ENCODE assay signal across 20 cellular contexts in genomic region chr4:20127626-20128025, GRCh38.
A peak's percentile ranks its signal among the peaks of the same experiment; 100 is the strongest.
DNase-seq lines count a peak whose midpoint lies in the region; ATAC-seq, FAIRE-seq and TF ChIP-seq lines count a peak whose summit lies in the region.
"Had no signal": no experiment of that assay in that cellular context is flagged by ENCODE, and none has a peak within 500 bp of the region (broad histone marks: within the 10 kb centered on the region; RNA-seq: fewer than 3 reads in every experiment).

No MANE protein-coding gene starts in this region.

- no peak overlapping the region for H2AFZ ChIP-seq in fibroblast of lung (ENCODE audit: low read length)
- peak overlapping the region; percentile 31 for H2AFZ ChIP-seq in osteoblast (ENCODE audit: low read length)

- FAIRE-seq in HTR-8/SVneo (lab: Jason Lieb, UNC): no peak
- FAIRE-seq: GM12878, GM18507, K562 had no signal

- H3K27me3 ChIP-seq in RWPE2 (ENCODE audit: insufficient read depth, poor library complexity, severe bottlenecking): no peaks in the 10 kb centered on the region
- no peaks in the 10 kb centered on the region for H3K27me3 ChIP-seq in fibroblast of lung (ENCODE audit: control insufficient read depth, insufficient read depth, low read length)
- no peaks in the 10 kb centered on the region for H3K27me3 ChIP-seq in osteoblast (ENCODE audit: insufficient read depth, low read length)

- H4K20me1 ChIP-seq in fibroblast of lung (ENCODE audit: control insufficient read depth, extremely low read depth, insufficient read depth, low read length): no peaks in the 10 kb centered on the region
- H4K20me1 ChIP-seq in osteoblast (ENCODE audit: insufficient read depth, low read length): no peaks in the 10 kb centered on the region

- H3K27ac ChIP-seq in RWPE2 (ENCODE audit: poor library complexity, severe bottlenecking) (peak overlapping the region; percentile 2), fibroblast of lung (ENCODE audit: insufficient read depth, low read length) (no peak overlapping the region), osteoblast (ENCODE audit: low read depth, low read length) (peak overlapping the region; percentile 82)

- ATAC-seq in RWPE2 (ENCODE audit: low read depth) (no peak), sciatic nerve (no peak)
- ATAC-seq: GM12878, K562, Panc1 had no signal

- no peak overlapping the region for H3K9ac ChIP-seq in fibroblast of lung (ENCODE audit: insufficient read depth, low read length)

- H3K9me3 ChIP-seq in RWPE2 (ENCODE audit: severe bottlenecking): no peaks in the 10 kb centered on the region
- H3K9me3 ChIP-seq in fibroblast of lung (ENCODE audit: control insufficient read depth, insufficient read depth, low read depth, low read length): no peaks in the 10 kb centered on the region
- no peaks in the 10 kb centered on the region for H3K9me3 ChIP-seq in osteoblast (ENCODE audit: low read depth, low read length)
- H3K9me3 ChIP-seq: HAP-1 had no signal

- no peak overlapping the region for H3K4me2 ChIP-seq in fibroblast of lung (ENCODE audit: extremely low read depth, insufficient read depth, low read length)
- H3K4me2 ChIP-seq in osteoblast (ENCODE audit: insufficient read depth, low read length): peak overlapping the region; percentile 15

- no peak for TF ChIP-seq CTCF in RWPE2 (IDR thresholded peaks at IDR 0.05; ENCODE audit: poor library complexity, severe bottlenecking)
- TF ChIP-seq CTCF in fibroblast of lung (conservative IDR thresholded peaks at IDR 0.05 in 1 of 2, IDR thresholded peaks at IDR 0.05 in 1 of 2; ENCODE audit: low read depth in 1 of 2, low read length in 2 of 2): no peak
- no peak for TF ChIP-seq CTCF in osteoblast (IDR thresholded peaks at IDR 0.05; ENCODE audit: extremely low read depth, low read depth, low read length)

- DNase-seq in EH (ENCODE audit: low read depth): peak; percentile 55
- no peak for DNase-seq in RWPE2 (ENCODE audit: low spot score)
- DNase-seq in fibroblast of lung (ENCODE audit: low read depth in 2 of 2): peak; percentile 2 to 45
- DNase-seq in osteoblast (ENCODE audit: insufficient read length, low spot score, missing footprints): peak; percentile 76
- DNase-seq in HTR-8/SVneo (ENCODE audit: insufficient read length, low spot score): no peak
- no peak for DNase-seq in NCI-H748 treated with DMSO at 0.1 percent for 48 hours (lab: John Stamatoyannopoulos, UW)
- no peak for DNase-seq in activated CD4-positive, alpha-beta T cell treated with anti-CD3 and anti-CD28 coated beads, Interleukin-2, amount 50 U/mL, for 48 hours
- no peak for DNase-seq in sciatic nerve (ENCODE audit: low spot score)
- DNase-seq: ACHN; CD8-positive, alpha-beta memory T cell; DMS 273 treated with DMSO at 0.1 percent for 48 hours; NCI-H1048; NCI-H146; NCI-H446; Right ventricle myocardium superior had no signal

- intact Hi-C loops in sciatic nerve (cut with DNase I): no loop called here

- H3K4me1 ChIP-seq in RWPE2 (ENCODE audit: insufficient read depth, poor library complexity, severe bottlenecking): peaks cover 9% of the 10 kb centered on the region
- H3K4me1 ChIP-seq in fibroblast of lung (ENCODE audit: control insufficient read depth, extremely low read depth, insufficient read depth, low read length): no peaks in the 10 kb centered on the region
- H3K4me1 ChIP-seq in osteoblast (ENCODE audit: insufficient read depth, low read length): peaks cover 25% of the 10 kb centered on the region
- H3K4me1 ChIP-seq: HAP-1 had no signal

- H3K36me3 ChIP-seq in RWPE2 (ENCODE audit: low read depth) (no peaks in the 10 kb centered on the region), fibroblast of lung (ENCODE audit: control insufficient read depth, insufficient read depth, low read length) (no peaks in the 10 kb centered on the region), osteoblast (ENCODE audit: insufficient read depth, low read length) (no peaks in the 10 kb centered on the region)
- H3K36me3 ChIP-seq: HAP-1 had no signal

- H3K79me2 ChIP-seq in fibroblast of lung (ENCODE audit: control insufficient read depth, insufficient read depth, low read length) (no peaks in the 10 kb centered on the region), osteoblast (ENCODE audit: insufficient read depth, low read length) (no peaks in the 10 kb centered on the region)

- H3K4me3 ChIP-seq in RWPE2 (ENCODE audit: severe bottlenecking): no peak overlapping the region
- no peak overlapping the region for H3K4me3 ChIP-seq in fibroblast of lung (replicated peaks in 1 of 4; ENCODE audit: control extremely low read depth in 1 of 4, insufficient read depth in 1 of 4, low read depth in 3 of 4, low read length in 4 of 4)
- no peak overlapping the region for H3K4me3 ChIP-seq in osteoblast (ENCODE audit: insufficient read depth, low read length)
- H3K4me3 ChIP-seq: GM12878, HAP-1, K562 had no signal

Comparison
In these comparisons a context has a peak if more than half of its experiments do, and no peak if none do; other contexts are left out.
1. DNase-seq: peak in EH (single experiment), fibroblast of lung (2 of 2) and osteoblast (single experiment); none in RWPE2 (single experiment), HTR-8/SVneo (single experiment), NCI-H748 treated with DMSO at 0.1 percent for 48 hours (single experiment), activated CD4-positive, alpha-beta T cell treated with anti-CD3 and anti-CD28 coated beads, Interleukin-2, amount 50 U/mL, for 48 hours (0 of 2) and sciatic nerve (single experiment).